Comparison of ENCODE assay signal across 1 cellular context in the genomic region with DNA sequence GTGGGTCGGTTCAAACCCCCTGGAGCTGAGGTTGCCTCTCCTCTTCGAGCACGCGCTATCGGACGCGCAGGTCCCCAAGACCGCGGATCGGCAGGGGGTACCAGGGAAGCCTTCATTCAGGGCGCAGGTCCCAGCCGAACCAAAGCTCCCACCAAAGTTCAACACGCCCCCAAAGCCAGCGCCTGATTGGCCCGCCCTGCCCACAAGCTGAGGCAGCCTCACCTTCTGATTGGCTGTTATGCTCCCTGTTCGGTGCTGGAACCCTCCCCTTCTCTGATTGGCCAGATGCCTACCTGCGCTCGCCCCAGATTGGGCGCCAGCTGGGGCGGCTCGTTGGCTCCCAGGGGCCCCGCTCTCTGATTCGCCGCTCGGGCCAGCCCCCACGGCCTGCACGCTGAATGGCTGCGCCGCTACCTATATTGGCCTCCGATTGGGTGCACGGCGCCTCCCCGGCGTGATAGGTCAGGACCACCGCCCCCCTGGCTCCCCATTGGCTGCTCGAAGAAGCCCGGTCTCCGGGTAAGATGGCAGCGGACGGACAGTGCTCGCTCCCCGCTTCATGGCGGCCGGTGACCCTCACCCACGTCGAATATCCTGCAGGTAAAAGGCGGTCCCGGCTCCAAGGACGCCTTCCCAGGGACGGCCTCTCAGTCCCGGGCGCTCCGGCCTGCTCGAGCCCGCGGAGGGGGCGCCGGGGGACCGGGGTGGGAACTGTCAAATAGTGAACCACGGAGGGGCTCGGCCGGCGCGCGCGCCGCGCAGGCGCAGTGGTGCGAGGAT.
TF ChIP-seq lines count a peak whose summit lies in the region.

Gene DOLPP1, plus strand, starts transcription at position 504 of the 780 bp plus-strand sequence. Its CDS starts 21 bp downstream, at position 525.

TF ChIP-seq in H1, 55 proteins besides CTCF, POLR2A, EP300 and RAD21 (continued from another document):
- TF ChIP-seq HDAC2 (IDR thresholded peaks at IDR 0.05; ENCODE audit: borderline replicate concordance in 1 of 2, low read depth in 2 of 2, low read length in 2 of 2) (peak in 1 of 2 experiments; percentile 83; a peak in 2 of 4 replicates), ASH2L (IDR thresholded peaks at IDR 0.05; ENCODE audit: low read length) (peak; percentile 72), SP1 (IDR thresholded peaks at IDR 0.05; ENCODE audit: low read depth, low read length) (peak; percentile 99), JUND (IDR thresholded peaks at IDR 0.05; ENCODE audit: low read length) (no peak), RFX5 (IDR thresholded peaks at IDR 0.05; ENCODE audit: borderline replicate concordance, low read depth, low read length) (peak; percentile 81), CREB1 (IDR thresholded peaks at IDR 0.05) (peak; percentile 80), SP2 (IDR thresholded peaks at IDR 0.05; ENCODE audit: low read length) (peak; percentile 77), POU5F1 (IDR thresholded peaks at IDR 0.05; ENCODE audit: low read depth, low read length) (no peak), RNF2 (IDR thresholded peaks at IDR 0.05; ENCODE audit: borderline replicate concordance, low read depth, low read length, missing control alignments, poor library complexity, severe bottlenecking) (no peak), SRF (IDR thresholded peaks at IDR 0.05; ENCODE audit: low read depth, low read length) (no peak), YY1 (IDR thresholded peaks at IDR 0.05; ENCODE audit: low read depth, low read length) (peak; percentile 95), SIN3A (conservative IDR thresholded peaks at IDR 0.05 in 1 of 2, IDR thresholded peaks at IDR 0.05 in 1 of 2; ENCODE audit: low read depth in 1 of 2, low read length in 2 of 2) (peak; percentile 73; a peak in 3 of 4 replicates), MAFK (IDR thresholded peaks at IDR 0.05; ENCODE audit: low read depth, low read length) (peak; percentile 18; the same call in 1 of the 2 replicates), SIRT6 (IDR thresholded peaks at IDR 0.05; ENCODE audit: low read length) (no peak), HDAC6 (IDR thresholded peaks at IDR 0.05; ENCODE audit: low read depth, low read length) (no peak), CHD1 (IDR thresholded peaks at IDR 0.05; ENCODE audit: low read depth, low read length) (no peak), KDM5A (IDR thresholded peaks at IDR 0.05; ENCODE audit: low read length) (peak; percentile 90), TBP (IDR thresholded peaks at IDR 0.05; ENCODE audit: low read depth, low read length) (peak; percentile 73), CHD2 (IDR thresholded peaks at IDR 0.05; ENCODE audit: low read length) (peak; percentile 93), SP4 (IDR thresholded peaks at IDR 0.05; ENCODE audit: low read length) (0 out of 2 replicates have a peak, but pooled peaks have one; percentile 57), TAF1 (IDR thresholded peaks at IDR 0.05; ENCODE audit: low read depth, low read length) (peak; percentile 78), NANOG (IDR thresholded peaks at IDR 0.05; ENCODE audit: insufficient read depth, low read depth, low read length, poor library complexity, severe bottlenecking) (no peak), RXRA (IDR thresholded peaks at IDR 0.05; ENCODE audit: insufficient read depth, low read depth, low read length) (no peak), TEAD4 (IDR thresholded peaks at IDR 0.05; ENCODE audit: low read depth, low read length) (0 out of 2 replicates have a peak, but pooled peaks have one; percentile 2)
- TF ChIP-seq, protein P1, sequence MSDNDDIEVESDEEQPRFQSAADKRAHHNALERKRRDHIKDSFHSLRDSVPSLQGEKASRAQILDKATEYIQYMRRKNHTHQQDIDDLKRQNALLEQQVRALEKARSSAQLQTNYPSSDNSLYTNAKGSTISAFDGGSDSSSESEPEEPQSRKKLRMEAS (IDR thresholded peaks at IDR 0.05), result peak; percentile 43
- TF ChIP-seq, protein P2, sequence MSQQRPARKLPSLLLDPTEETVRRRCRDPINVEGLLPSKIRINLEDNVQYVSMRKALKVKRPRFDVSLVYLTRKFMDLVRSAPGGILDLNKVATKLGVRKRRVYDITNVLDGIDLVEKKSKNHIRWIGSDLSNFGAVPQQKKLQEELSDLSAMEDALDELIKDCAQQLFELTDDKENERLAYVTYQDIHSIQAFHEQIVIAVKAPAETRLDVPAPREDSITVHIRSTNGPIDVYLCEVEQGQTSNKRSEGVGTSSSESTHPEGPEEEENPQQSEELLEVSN (IDR thresholded peaks at IDR 0.05), result peak; percentile 40
